ENCODE assay signal across 30 cellular contexts in genomic region chr5:91049112-91049511, GRCh38.
"Had no signal": no experiment of that assay in that cellular context is flagged by ENCODE, and none has a peak within 500 bp of the region (broad histone marks: within the 10 kb centered on the region; RNA-seq: fewer than 3 reads in every experiment).

No MANE protein-coding gene starts in this region.

- H3K9me3 Mint-ChIP-seq: activated B cell treated with CpG ODN at 0.5 μM for 24 hours; activated CD8-positive, alpha-beta T cell treated with anti-CD3 and anti-CD28 coated beads for 36 hours; activated T-cell treated with anti-CD3 and anti-CD28 coated beads, Interleukin-2, amount 50 U/mL, for 4 hours; activated T-helper 17 cell treated with anti-CD3 and anti-CD28 coated beads, Interleukin-2, amount 50 U/mL, for 72 hours had no signal

- H3K27me3 ChIP-seq: adrenal gland, body of pancreas, gastroesophageal sphincter, heart right ventricle, hepatocyte had no signal

- H3K4me3 ChIP-seq: adrenal gland, body of pancreas, esophagus squamous epithelium, gastroesophageal sphincter, heart right ventricle, hepatocyte had no signal

- H3K4me1 ChIP-seq: body of pancreas, esophagus squamous epithelium had no signal

- H3K36me3 ChIP-seq: adrenal gland, esophagus squamous epithelium, gastroesophageal sphincter, heart right ventricle had no signal

- H3K4me1 Mint-ChIP-seq: activated B cell treated with CpG ODN at 0.5 μM for 24 hours; activated T-helper 17 cell treated with anti-CD3 and anti-CD28 coated beads, Interleukin-2, amount 50 U/mL, for 72 hours had no signal

- H3K4me3 Mint-ChIP-seq: activated B cell treated with CpG ODN at 0.5 μM for 24 hours; activated CD8-positive, alpha-beta T cell treated with anti-CD3 and anti-CD28 coated beads for 36 hours; activated naive CD8-positive, alpha-beta T cell; activated T-cell treated with anti-CD3 and anti-CD28 coated beads, Interleukin-2, amount 50 U/mL, for 4 hours; activated T-helper 17 cell treated with anti-CD3 and anti-CD28 coated beads, Interleukin-2, amount 50 U/mL, for 72 hours had no signal

- DNase-seq: activated B cell treated with CpG ODN at 0.5 μM for 24 hours; activated CD4-positive, alpha-beta T cell treated with anti-CD3 and anti-CD28 coated beads for 48 hours; activated CD4-positive, alpha-beta T cell treated with anti-CD3 and anti-CD28 coated beads, Interleukin-2, amount 50 U/mL, for 1 hour; activated CD4-positive, alpha-beta T cell treated with anti-CD3 and anti-CD28 coated beads, Interleukin-2, amount 50 U/mL, for 48 hours; activated CD8-positive, alpha-beta memory T cell treated with anti-CD3 and anti-CD28 coated beads for 24 hours; activated CD8-positive, alpha-beta T cell treated with anti-CD3 and anti-CD28 coated beads for 36 hours; activated effector memory CD4-positive, alpha-beta T cell treated with Interleukin-2 at 50 U/mL for 16 hours; activated gamma-delta T cell treated with Interleukin-2 at 50 U/mL for 16 hours; activated naive CD4-positive, alpha-beta T cell treated with anti-CD3 and anti-CD28 coated beads, Interleukin-2, amount 50 U/mL, for 16 hours; activated naive CD4-positive, alpha-beta T cell treated with Interleukin-2 at 50 U/mL for 16 hours; activated T-cell treated with anti-CD3 and anti-CD28 coated beads, Interleukin-2, amount 50 U/mL, for 4 hours; amygdala; aorta; body of pancreas; caudate nucleus; effector CD8-positive, alpha-beta T cell; erythroblast; esophagus squamous epithelium; foreskin melanocyte; heart right ventricle; T-helper 2 cell; WERI-Rb-1 had no signal

- H3K27ac Mint-ChIP-seq: activated B cell treated with CpG ODN at 0.5 μM for 24 hours; activated CD8-positive, alpha-beta T cell treated with anti-CD3 and anti-CD28 coated beads for 36 hours; activated naive CD8-positive, alpha-beta T cell; activated T-helper 17 cell treated with anti-CD3 and anti-CD28 coated beads, Interleukin-2, amount 50 U/mL, for 72 hours had no signal

- H3K36me3 Mint-ChIP-seq: activated naive CD8-positive, alpha-beta T cell had no signal

- FAIRE-seq: colon, endometrium had no signal

- ATAC-seq: activated CD4-positive, CD25-positive, alpha-beta regulatory T cell treated with anti-CD3 and anti-CD28 coated beads, Interleukin-2, amount 50 U/mL, for 24 hours; activated CD8-positive, alpha-beta T cell treated with anti-CD3 and anti-CD28 coated beads for 36 hours; activated T-cell treated with anti-CD3 and anti-CD28 coated beads, Interleukin-2, amount 50 U/mL, for 4 hours; activated T-helper 17 cell treated with anti-CD3 and anti-CD28 coated beads, Interleukin-2, amount 50 U/mL, for 72 hours; body of pancreas; gastroesophageal sphincter; heart right ventricle had no signal

- H3K9me3 ChIP-seq: adrenal gland, body of pancreas, esophagus squamous epithelium had no signal

- H3K4me2 ChIP-seq: hepatocyte had no signal

- H3K27ac ChIP-seq: body of pancreas, heart right ventricle, hepatocyte, WERI-Rb-1 had no signal
